In genomic region chr9:18591261-18591660, GRCh38 we compare ENCODE assay signal across 25 cellular contexts.
A peak's percentile ranks its signal among the peaks of the same experiment; 100 is the strongest.
DNase-seq lines count a peak whose midpoint lies in the region; ATAC-seq, FAIRE-seq and TF ChIP-seq lines count a peak whose summit lies in the region.
"Had no signal": no experiment of that assay in that cellular context is flagged by ENCODE, and none has a peak within 500 bp of the region (broad histone marks: within the 10 kb centered on the region; RNA-seq: fewer than 3 reads in every experiment).

No MANE protein-coding gene starts in this region.

- in situ Hi-C loops in K562 (cut with MboI), result no loop called here

- no peaks in the 10 kb centered on the region for H3K9me1 ChIP-seq in K562 (ENCODE audit: control insufficient read depth, insufficient read depth, low read length)

- CTCF ChIA-PET in HEK293 (lab: Yijun Ruan, JAX) (interaction anchor here (0.6 kb wide), 1 partner anchor 776 kb away, joined by 4 read pairs; no protein-coding TSS in a partner anchor), K562 (lab: Yijun Ruan, JAX; ENCODE audit: low intra/inter-chr PET ratio) (no interaction called here)

- intact Hi-C loops in K562 (cut with micrococcal nuclease), result no loop called here

- H3K9ac ChIP-seq in K562 (ENCODE audit: insufficient read depth in 1 of 2, low read depth in 2 of 2, low read length in 2 of 2), result no peak overlapping the region
- H3K9ac ChIP-seq: BLaER1 had no signal

- BruUV-seq in K562 (replicated peaks; lab: Mats Ljungman, UMichigan), result no TSS peak

- no peak overlapping the region for H3K4me2 ChIP-seq in K562 (ENCODE audit: insufficient read depth, low read length)
- H3K4me2 ChIP-seq: BLaER1 had no signal

- TF ChIP-seq EP300 in K562 (IDR thresholded peaks at IDR 0.05; ENCODE audit: low read length), result no peak

- no peak for TF ChIP-seq POLR2A in K562 (conservative IDR thresholded peaks at IDR 0.05)

- no peak for FAIRE-seq in K562 (lab: Jason Lieb, UNC)
- FAIRE-seq: A204.1, GM12878, GM12892, GM18507, GM19239 had no signal

- H3K9me3 ChIP-seq in HEK293 (ENCODE audit: control insufficient read depth, insufficient read depth, low read depth, low read length) (no peaks in the 10 kb centered on the region), K562 (replicated peaks; ENCODE audit: control insufficient read depth, insufficient read depth, low read depth, low read length) (no peaks in the 10 kb centered on the region)
- H3K9me3 ChIP-seq: BE2C had no signal

- POLR2A ChIA-PET in HEK293 (lab: Yijun Ruan, JAX), result no interaction called here
- POLR2A ChIA-PET in K562 (lab: Yijun Ruan, JAX), result no interaction called here

- no peaks in the 10 kb centered on the region for H3K27me3 ChIP-seq in K562 (ENCODE audit: control insufficient read depth in 2 of 2, insufficient read depth in 2 of 2, low read length in 2 of 2)
- H3K27me3 ChIP-seq: BE2C, BLaER1 had no signal

- H2AFZ ChIP-seq in K562 (ENCODE audit: low read depth, low read length), result no peak overlapping the region

- H3K36me3 ChIP-seq in HEK293 (ENCODE audit: control insufficient read depth in 2 of 2, insufficient read depth in 1 of 2, low read length in 2 of 2) (no peaks in the 10 kb centered on the region), K562 (ENCODE audit: control insufficient read depth, insufficient read depth, low read length) (no peaks in the 10 kb centered on the region)
- H3K36me3 ChIP-seq: BE2C, BLaER1 had no signal

- H3K27ac ChIP-seq in HEK293 (ENCODE audit: extremely low read depth, low read depth, low read length) (no peak overlapping the region), K562 (ENCODE audit: extremely low read depth, low read depth, low read length) (no peak overlapping the region)
- H3K27ac ChIP-seq: BLaER1 had no signal

- H3K4me3 ChIP-seq in HEK293 (ENCODE audit: low read depth, low read length), result no peak overlapping the region
- H3K4me3 ChIP-seq in K562, result no peak overlapping the region
- H3K4me3 ChIP-seq: BLaER1, GM12878 had no signal

- TF ChIP-seq RAD21 in K562 (CRISPR knock-in tag; conservative IDR thresholded peaks at IDR 0.05 in 1 of 2, IDR thresholded peaks at IDR 0.05 in 1 of 2), result no peak

- H3K4me1 ChIP-seq in HEK293 (ENCODE audit: control insufficient read depth, insufficient read depth, low read length), result no peaks in the 10 kb centered on the region
- H3K4me1 ChIP-seq in K562 (replicated peaks in 1 of 2; ENCODE audit: control insufficient read depth in 2 of 2, insufficient read depth in 2 of 2, low read length in 2 of 2), result no peaks in the 10 kb centered on the region
- H3K4me1 ChIP-seq: BE2C, BLaER1 had no signal

- no peaks in the 10 kb centered on the region for H3K79me2 ChIP-seq in K562 (ENCODE audit: control insufficient read depth, insufficient read depth, low read length)

- no peaks in the 10 kb centered on the region for H4K20me1 ChIP-seq in K562 (replicated peaks; ENCODE audit: control insufficient read depth, insufficient read depth, low read length)
- H4K20me1 ChIP-seq: BLaER1 had no signal

- TF ChIP-seq CTCF in HEK293 (tag by site-specific recombination; IDR thresholded peaks at IDR 0.05) (no peak), K562 (IDR thresholded peaks at IDR 0.05 in 2 of 3, conservative IDR thresholded peaks at IDR 0.05 in 1 of 3; ENCODE audit: insufficient read depth in 2 of 3, low read depth in 1 of 3, low read length in 3 of 3) (no peak)

- ATAC-seq in K562, result no peak
- no peak for ATAC-seq in HG03354 (IDR thresholded peaks at IDR 0.05; ENCODE audit: poor library complexity, severe bottlenecking, unreplicated experiment)
- ATAC-seq in GM18868 (IDR thresholded peaks at IDR 0.05; ENCODE audit: unreplicated experiment), result no peak
- ATAC-seq: GM12878 had no signal

- 0% methylated on average over 2 of the region's 2 CpGs for WGBS in K562 (ENCODE audit: insufficient coverage, low coverage, missing lambda C conversion rate)

- DNase-seq in K562 (ENCODE audit: extremely low read depth in 1 of 4, low spot score in 3 of 4) (no peak), AG08396 (ENCODE audit: low spot score) (no peak)
- DNase-seq: 8988T; BE2C; C1 segment of cervical spinal cord; CD4-positive, alpha-beta memory T cell; CD4-positive, CD25-positive, alpha-beta regulatory T cell; CD8-positive, alpha-beta memory T cell; COR-L47; DMS 273 treated with DMSO at 0.1 percent for 48 hours; DMS153; DMS53; DMS79; DND-41; EL; GDM1 had no signal

TF ChIP-seq in HEK293, 187 proteins besides CTCF, POLR2A, EP300 and RAD21:
- TF ChIP-seq ZSCAN30 (tag by site-specific recombination; IDR thresholded peaks at IDR 0.05) (no peak), SETDB1 (IDR thresholded peaks at IDR 0.05; ENCODE audit: insufficient read length, low read length) (peak; percentile 69)

TF ChIP-seq in K562, 482 proteins besides CTCF, POLR2A, EP300 and RAD21:
- no peak for TF ChIP-seq CREM (IDR thresholded peaks at IDR 0.05; ENCODE audit: low read depth)
- TF ChIP-seq U2AF2 (optimal IDR thresholded peaks at IDR 0.05; ENCODE audit: low read depth, low read length), result no peak
- no peak for TF ChIP-seq FOXO4 (CRISPR knock-in tag; IDR thresholded peaks at IDR 0.05)
- no peak for TF ChIP-seq ARID3B (CRISPR knock-in tag; IDR thresholded peaks at IDR 0.05; ENCODE audit: borderline replicate concordance)
- no peak for TF ChIP-seq ZNF140 (CRISPR knock-in tag; IDR thresholded peaks at IDR 0.05)
- no peak for TF ChIP-seq KLF13 (tag; IDR thresholded peaks at IDR 0.05; ENCODE audit: borderline replicate concordance, low read depth)
- no peak for TF ChIP-seq ZBTB49 (CRISPR knock-in tag; IDR thresholded peaks at IDR 0.05; ENCODE audit: borderline replicate concordance)
- no peak for TF ChIP-seq ESRRB (CRISPR knock-in tag; IDR thresholded peaks at IDR 0.05; ENCODE audit: borderline replicate concordance)
- peak; percentile 83 for TF ChIP-seq ZNF507 (tag; conservative IDR thresholded peaks at IDR 0.05)
TF ChIP-seq in K562: peak in this region for 1.

Comparison
In these comparisons a context has a peak if more than half of its experiments do, and no peak if none do; other contexts are left out.
1. Of the 44 proteins assayed by ChIP-seq in both K562 and HEK293: peak only in K562: none; only in HEK293: SETDB1; in both: none; in neither: 43.